18 cellular contexts compared by ENCODE assay signal in genomic region chr6:20693466-20694063, GRCh38.
DNase-seq lines count a peak whose midpoint lies in the region; ATAC-seq, FAIRE-seq and TF ChIP-seq lines count a peak whose summit lies in the region.
"Had no signal": no experiment of that assay in that cellular context is flagged by ENCODE, and none has a peak within 500 bp of the region (broad histone marks: within the 10 kb centered on the region; RNA-seq: fewer than 3 reads in every experiment).

No MANE protein-coding gene starts in this region.

- no peaks in the 10 kb centered on the region for H3K27me3 ChIP-seq in upper lobe of right lung
- H3K27me3 ChIP-seq in sigmoid colon: no peaks in the 10 kb centered on the region
- H3K27me3 ChIP-seq: BLaER1 treated with 17β-estradiol and CSF1 and Interleukin-3, amounts not matched to agents 10 nM and 100 nM; hepatocyte; left lung had no signal

- ATAC-seq in upper lobe of right lung: no peak
- ATAC-seq: left lung; stimulated activated memory B cell treated with anti-CD40 and anti-IgM and Interleukin-4, amounts not matched to agents 10 μg/mL and 1 μg/mL and 100 μg/mL, for 72 hours; T-helper 17 cell had no signal

- TF ChIP-seq CTCF in AG09319 (IDR thresholded peaks at IDR 0.05; ENCODE audit: low read depth, low read length) (no peak), chondrocyte (IDR thresholded peaks at IDR 0.05) (no peak), upper lobe of right lung (IDR thresholded peaks at IDR 0.05) (no peak), sigmoid colon (IDR thresholded peaks at IDR 0.05) (no peak)

- peak; percentile 14 for DNase-seq in AG09319 (ENCODE audit: extremely low read depth, low read depth)
- DNase-seq in GM19239 (ENCODE audit: insufficient read length, low spot score): no peak
- DNase-seq in RPMI7951 (ENCODE audit: low read depth): peak; percentile 41
- DNase-seq in fibroblast of peridontal ligament (ENCODE audit: extremely low read depth): peak; percentile 27
- DNase-seq in chondrocyte (ENCODE audit: low spot score): no peak
- DNase-seq in upper lobe of right lung: no peak
- DNase-seq in sigmoid colon: no peak
- DNase-seq in urothelium cell line (ENCODE audit: low spot score): no peak
- DNase-seq: activated CD4-positive, alpha-beta T cell treated with anti-CD3 and anti-CD28 coated beads, Interleukin-2, amount 10 ng/mL, durations not matched to agents 7 days and 5 days; left lung; MM.1S; NCI-H226; stimulated activated CD4-positive, alpha-beta T cell treated with anti-CD3 and anti-CD28 coated beads, Interleukin-4, amount 100 ng/mL, for 24 hours; T-helper 17 cell had no signal

- FAIRE-seq in GM19239 (lab: Jason Lieb, UNC): peak; percentile 31
- no peak for FAIRE-seq in urothelium cell line (lab: Jason Lieb, UNC)

- no peaks in the 10 kb centered on the region for H3K27me3 Mint-ChIP-seq in chondrocyte (ENCODE audit: low read depth)
- H3K27me3 Mint-ChIP-seq: activated CD4-positive, alpha-beta T cell treated with anti-CD3 and anti-CD28 coated beads, Interleukin-2, amount 10 ng/mL, durations not matched to agents 7 days and 5 days; stimulated activated memory B cell treated with anti-CD40 and anti-IgM and Interleukin-4, amounts not matched to agents 10 μg/mL and 1 μg/mL and 100 μg/mL, for 72 hours; T-helper 17 cell had no signal

- no peaks in the 10 kb centered on the region for H3K36me3 ChIP-seq in upper lobe of right lung
- no peaks in the 10 kb centered on the region for H3K36me3 ChIP-seq in sigmoid colon
- H3K36me3 ChIP-seq: HAP-1, left lung had no signal

- intact Hi-C loops in upper lobe of right lung (cut with DNase I) (no loop called here), sigmoid colon (cut with DNase I) (no loop called here)

- H3K4me3 Mint-ChIP-seq in chondrocyte (ENCODE audit: unreplicated experiment): no peak overlapping the region
- H3K4me3 Mint-ChIP-seq: activated CD4-positive, alpha-beta T cell treated with anti-CD3 and anti-CD28 coated beads, Interleukin-2, amount 10 ng/mL, durations not matched to agents 7 days and 5 days; stimulated activated memory B cell treated with anti-CD40 and anti-IgM and Interleukin-4, amounts not matched to agents 10 μg/mL and 1 μg/mL and 100 μg/mL, for 72 hours had no signal

- H3K9me3 ChIP-seq in upper lobe of right lung (no peaks in the 10 kb centered on the region), sigmoid colon (no peaks in the 10 kb centered on the region)
- H3K9me3 ChIP-seq: HAP-1, left lung had no signal

- no peak for TF ChIP-seq POLR2A in sigmoid colon (IDR thresholded peaks at IDR 0.05)

- H3K4me3 ChIP-seq in upper lobe of right lung (no peak overlapping the region), sigmoid colon (no peak overlapping the region)
- H3K4me3 ChIP-seq: BLaER1 treated with 17β-estradiol and CSF1 and Interleukin-3, amounts not matched to agents 10 nM and 100 nM; HAP-1; hepatocyte; left lung had no signal

- no peak overlapping the region for H3K27ac ChIP-seq in upper lobe of right lung
- H3K27ac ChIP-seq in sigmoid colon: no peak overlapping the region
- H3K27ac ChIP-seq: BLaER1 treated with 17β-estradiol and CSF1 and Interleukin-3, amounts not matched to agents 10 nM and 100 nM; hepatocyte; left lung had no signal

- WGBS in sigmoid colon, 2 donors: 82 to 91% methylated on average over 4 of the region's 4 CpGs

- H3K27ac Mint-ChIP-seq in chondrocyte (ENCODE audit: unreplicated experiment): no peak overlapping the region
- H3K27ac Mint-ChIP-seq: activated CD4-positive, alpha-beta T cell treated with anti-CD3 and anti-CD28 coated beads, Interleukin-2, amount 10 ng/mL, durations not matched to agents 7 days and 5 days; stimulated activated memory B cell treated with anti-CD40 and anti-IgM and Interleukin-4, amounts not matched to agents 10 μg/mL and 1 μg/mL and 100 μg/mL, for 72 hours; T-helper 17 cell had no signal

- H3K4me1 Mint-ChIP-seq in chondrocyte (ENCODE audit: low read depth): peaks cover 17% of the 10 kb centered on the region

- TF ChIP-seq EP300 in sigmoid colon (IDR thresholded peaks at IDR 0.05): no peak

- peaks cover 3% of the 10 kb centered on the region for H3K9me3 Mint-ChIP-seq in chondrocyte (ENCODE audit: low read depth)
- H3K9me3 Mint-ChIP-seq: activated CD4-positive, alpha-beta T cell treated with anti-CD3 and anti-CD28 coated beads, Interleukin-2, amount 10 ng/mL, durations not matched to agents 7 days and 5 days; stimulated activated memory B cell treated with anti-CD40 and anti-IgM and Interleukin-4, amounts not matched to agents 10 μg/mL and 1 μg/mL and 100 μg/mL, for 72 hours had no signal

- no peaks in the 10 kb centered on the region for H3K4me1 ChIP-seq in upper lobe of right lung
- no peaks in the 10 kb centered on the region for H3K4me1 ChIP-seq in sigmoid colon
- H3K4me1 ChIP-seq: left lung had no signal

- H3K36me3 Mint-ChIP-seq in chondrocyte (ENCODE audit: low read depth): no peaks in the 10 kb centered on the region
- H3K36me3 Mint-ChIP-seq: stimulated activated memory B cell treated with anti-CD40 and anti-IgM and Interleukin-4, amounts not matched to agents 10 μg/mL and 1 μg/mL and 100 μg/mL, for 72 hours had no signal

Comparison
In these comparisons a context has a peak if more than half of its experiments do, and no peak if none do; other contexts are left out.
1. DNase-seq: peak in AG09319 (single experiment), RPMI7951 (single experiment) and fibroblast of peridontal ligament (single experiment); none in GM19239 (single experiment), chondrocyte (single experiment), upper lobe of right lung (single experiment), sigmoid colon (single experiment) and urothelium cell line (single experiment).